In the genomic region with DNA sequence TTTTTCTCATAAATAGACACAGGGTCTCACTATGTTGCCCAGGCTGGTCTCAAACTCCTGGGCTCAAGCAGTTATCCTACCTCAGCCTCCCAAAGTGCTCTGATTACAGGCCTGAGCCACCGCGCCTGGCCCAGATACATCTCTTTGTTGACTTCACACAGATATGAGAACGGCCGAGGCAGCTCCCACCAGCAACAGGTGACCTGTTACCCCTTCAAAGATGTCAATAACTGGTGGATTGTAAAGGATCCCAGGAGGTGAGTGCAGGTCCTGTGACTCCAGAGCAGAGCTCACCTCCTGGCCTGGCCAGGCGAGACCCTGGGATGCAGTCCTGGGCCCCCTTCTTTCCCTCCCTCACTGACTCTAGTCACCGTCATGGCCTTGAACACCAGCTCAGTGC, we compare ENCODE assay signal across 36 cellular contexts. TPM values are rescaled to one million over a fixed set of nuclear protein-coding genes. Genes with fewer than 3 reads are reported as not detected.
"Had no signal": no experiment of that assay in that cellular context is flagged by ENCODE, and none has a peak within 500 bp of the region (broad histone marks: within the 10 kb centered on the region; RNA-seq: fewer than 3 reads in every experiment).

No MANE protein-coding gene starts in this region.

- H3K4me1 ChIP-seq: ascending aorta had no signal

- H3K27me3 Mint-ChIP-seq: activated B cell treated with CpG ODN at 0.5 μM for 24 hours; activated CD4-positive, alpha-beta memory T cell treated with anti-CD3 and anti-CD28 coated beads, Interleukin-2, amount 10 ng/mL, durations not matched to agents 7 days and 5 days; activated CD4-positive, alpha-beta T cell treated with anti-CD3 and anti-CD28 coated beads, Interleukin-2, amount 10 ng/mL, durations not matched to agents 24 days and 14 days; activated CD8-positive, alpha-beta memory T cell treated with anti-CD3 and anti-CD28 coated beads, Interleukin-2, amount 10 ng/mL, durations not matched to agents 7 days and 5 days; activated naive CD4-positive, alpha-beta T cell treated with anti-CD3 and anti-CD28 coated beads, Interleukin-2, amount 50 U/mL, for 24 hours; activated naive CD8-positive, alpha-beta T cell; activated naive CD8-positive, alpha-beta T cell treated with anti-CD3 and anti-CD28 coated beads, Interleukin-2, amount 10 ng/mL, durations not matched to agents 7 days and 5 days; activated naive CD8-positive, alpha-beta T cell treated with anti-CD3 and anti-CD28 coated beads, Interleukin-2, amount 50 U/mL, for 24 hours; activated T-cell treated with anti-CD3 and anti-CD28 coated beads, Interleukin-2, amount 50 U/mL, for 24 hours; brain; central memory CD8-positive, alpha-beta T cell had no signal

- H3K27me3 ChIP-seq: ascending aorta, cardiac muscle cell had no signal

- DNase-seq: activated B cell treated with CpG ODN at 0.5 μM for 24 hours; activated CD4-positive, alpha-beta memory T cell treated with anti-CD3 and anti-CD28 coated beads, Interleukin-2, amount 10 ng/mL, durations not matched to agents 7 days and 5 days; activated CD4-positive, alpha-beta T cell treated with anti-CD3 and anti-CD28 coated beads for 4 hours; activated CD4-positive, alpha-beta T cell treated with anti-CD3 and anti-CD28 coated beads, Interleukin-2, amount 10 ng/mL, durations not matched to agents 24 days and 14 days; activated CD4-positive, alpha-beta T cell treated with anti-CD3 and anti-CD28 coated beads, Interleukin-2, amount 50 U/mL, for 48 hours; activated CD4-positive, CD25-positive, alpha-beta regulatory T cell treated with anti-CD3 and anti-CD28 coated beads, Interleukin-2, amount 50 U/mL, for 72 hours; activated CD8-positive, alpha-beta memory T cell treated with anti-CD3 and anti-CD28 coated beads for 24 hours; activated CD8-positive, alpha-beta memory T cell treated with anti-CD3 and anti-CD28 coated beads, Interleukin-2, amount 10 ng/mL, durations not matched to agents 7 days and 5 days; activated CD8-positive, alpha-beta memory T cell treated with anti-CD3 and anti-CD28 coated beads, Interleukin-2, amount 50 U/mL, for 48 hours; activated CD8-positive, alpha-beta T cell treated with anti-CD3 and anti-CD28 coated beads, Interleukin-2, amount 10 ng/mL, durations not matched to agents 7 days and 5 days; activated effector memory CD4-positive, alpha-beta T cell treated with Interleukin-2 at 50 U/mL for 16 hours; activated gamma-delta T cell; activated naive CD4-positive, alpha-beta T cell treated with anti-CD3 and anti-CD28 coated beads for 36 hours; activated naive CD8-positive, alpha-beta T cell treated with anti-CD3 and anti-CD28 coated beads, Interleukin-2, amount 10 ng/mL, durations not matched to agents 7 days and 5 days; activated naive CD8-positive, alpha-beta T cell treated with anti-CD3 and anti-CD28 coated beads, Interleukin-2, amount 50 U/mL, for 24 hours; activated T-cell treated with anti-CD3 and anti-CD28 coated beads, Interleukin-2, amount 50 U/mL, for 24 hours; activated T-cell treated with anti-CD3 and anti-CD28 coated beads, Interleukin-2, amount 50 U/mL, for 48 hours; amygdala; anterior cingulate cortex; caudate nucleus; cerebellar nuclear complex; T-helper 2 cell; T-helper 9 cell had no signal

- H3K27ac Mint-ChIP-seq: activated B cell treated with CpG ODN at 0.5 μM for 24 hours; activated CD4-positive, alpha-beta memory T cell treated with anti-CD3 and anti-CD28 coated beads, Interleukin-2, amount 10 ng/mL, durations not matched to agents 7 days and 5 days; activated CD4-positive, alpha-beta T cell treated with anti-CD3 and anti-CD28 coated beads, Interleukin-2, amount 10 ng/mL, durations not matched to agents 24 days and 14 days; activated CD8-positive, alpha-beta memory T cell treated with anti-CD3 and anti-CD28 coated beads, Interleukin-2, amount 10 ng/mL, durations not matched to agents 7 days and 5 days; activated naive CD4-positive, alpha-beta T cell treated with anti-CD3 and anti-CD28 coated beads for 36 hours; activated naive CD4-positive, alpha-beta T cell treated with anti-CD3 and anti-CD28 coated beads, Interleukin-2, amount 50 U/mL, for 24 hours; activated naive CD8-positive, alpha-beta T cell; activated naive CD8-positive, alpha-beta T cell treated with anti-CD3 and anti-CD28 coated beads, Interleukin-2, amount 10 ng/mL, durations not matched to agents 7 days and 5 days; activated naive CD8-positive, alpha-beta T cell treated with anti-CD3 and anti-CD28 coated beads, Interleukin-2, amount 50 U/mL, for 24 hours; activated T-cell treated with anti-CD3 and anti-CD28 coated beads, Interleukin-2, amount 50 U/mL, for 24 hours; activated T-helper 2 cell treated with anti-CD3 and anti-CD28 coated beads, Interferon-gamma antibody, Interleukin-2, Interleukin-4, amounts not matched to agents 10 μg/mL and 5 μg/mL and 100 μg/mL, durations not matched to agents 14 hours and 24 hours and 36 hours; brain; T-helper 2 cell treated with Interferon-gamma antibody and Interleukin-4, amounts not matched to agents 5 μg/mL and 100 μg/mL, for 36 hours had no signal

- H3K9me3 ChIP-seq: ascending aorta had no signal

- H3K4me3 ChIP-seq: ascending aorta, cardiac muscle cell had no signal

- H3K27ac ChIP-seq: ascending aorta, cardiac muscle cell, VCaP had no signal

- ATAC-seq: activated CD8-positive, alpha-beta memory T cell treated with anti-CD3 and anti-CD28 coated beads, Interleukin-2, amount 10 ng/mL, durations not matched to agents 7 days and 5 days; activated CD8-positive, alpha-beta T cell treated with anti-CD3 and anti-CD28 coated beads, Interleukin-2, amount 10 ng/mL, durations not matched to agents 7 days and 5 days; activated naive CD8-positive, alpha-beta T cell treated with anti-CD3 and anti-CD28 coated beads, Interleukin-2, amount 50 U/mL, for 24 hours had no signal

- FAIRE-seq: bronchial epithelial cell, TTC549 had no signal

- H3K4me1 Mint-ChIP-seq: activated CD4-positive, alpha-beta memory T cell treated with anti-CD3 and anti-CD28 coated beads, Interleukin-2, amount 10 ng/mL, durations not matched to agents 7 days and 5 days; activated CD4-positive, alpha-beta T cell treated with anti-CD3 and anti-CD28 coated beads, Interleukin-2, amount 10 ng/mL, durations not matched to agents 24 days and 14 days; activated CD8-positive, alpha-beta memory T cell treated with anti-CD3 and anti-CD28 coated beads, Interleukin-2, amount 10 ng/mL, durations not matched to agents 7 days and 5 days; activated naive CD4-positive, alpha-beta T cell treated with anti-CD3 and anti-CD28 coated beads, Interleukin-2, amount 50 U/mL, for 24 hours; activated naive CD8-positive, alpha-beta T cell treated with anti-CD3 and anti-CD28 coated beads, Interleukin-2, amount 10 ng/mL, durations not matched to agents 7 days and 5 days; activated naive CD8-positive, alpha-beta T cell treated with anti-CD3 and anti-CD28 coated beads, Interleukin-2, amount 50 U/mL, for 24 hours; brain; central memory CD8-positive, alpha-beta T cell had no signal

- H3K4me3 Mint-ChIP-seq: activated B cell treated with CpG ODN at 0.5 μM for 24 hours; activated CD4-positive, alpha-beta memory T cell treated with anti-CD3 and anti-CD28 coated beads, Interleukin-2, amount 10 ng/mL, durations not matched to agents 7 days and 5 days; activated CD4-positive, alpha-beta T cell treated with anti-CD3 and anti-CD28 coated beads, Interleukin-2, amount 10 ng/mL, durations not matched to agents 24 days and 14 days; activated CD8-positive, alpha-beta memory T cell treated with anti-CD3 and anti-CD28 coated beads, Interleukin-2, amount 10 ng/mL, durations not matched to agents 7 days and 5 days; activated CD8-positive, alpha-beta T cell treated with anti-CD3 and anti-CD28 coated beads, Interleukin-2, amount 10 ng/mL, durations not matched to agents 7 days and 5 days; activated naive CD4-positive, alpha-beta T cell treated with anti-CD3 and anti-CD28 coated beads for 36 hours; activated naive CD4-positive, alpha-beta T cell treated with anti-CD3 and anti-CD28 coated beads, Interleukin-2, amount 50 U/mL, for 24 hours; activated naive CD8-positive, alpha-beta T cell; activated naive CD8-positive, alpha-beta T cell treated with anti-CD3 and anti-CD28 coated beads, Interleukin-2, amount 10 ng/mL, durations not matched to agents 7 days and 5 days; activated naive CD8-positive, alpha-beta T cell treated with anti-CD3 and anti-CD28 coated beads, Interleukin-2, amount 50 U/mL, for 24 hours; activated T-cell treated with anti-CD3 and anti-CD28 coated beads, Interleukin-2, amount 50 U/mL, for 24 hours; brain; central memory CD8-positive, alpha-beta T cell; T-helper 2 cell treated with Interferon-gamma antibody and Interleukin-4, amounts not matched to agents 5 μg/mL and 100 μg/mL, for 36 hours had no signal

- H3K9me3 Mint-ChIP-seq: activated B cell treated with CpG ODN at 0.5 μM for 24 hours; activated CD4-positive, alpha-beta memory T cell treated with anti-CD3 and anti-CD28 coated beads, Interleukin-2, amount 10 ng/mL, durations not matched to agents 7 days and 5 days; activated CD4-positive, alpha-beta T cell treated with anti-CD3 and anti-CD28 coated beads, Interleukin-2, amount 10 ng/mL, durations not matched to agents 24 days and 14 days; activated naive CD4-positive, alpha-beta T cell treated with anti-CD3 and anti-CD28 coated beads for 36 hours; activated naive CD4-positive, alpha-beta T cell treated with anti-CD3 and anti-CD28 coated beads, Interleukin-2, amount 50 U/mL, for 24 hours; activated naive CD8-positive, alpha-beta T cell treated with anti-CD3 and anti-CD28 coated beads, Interleukin-2, amount 10 ng/mL, durations not matched to agents 7 days and 5 days; activated naive CD8-positive, alpha-beta T cell treated with anti-CD3 and anti-CD28 coated beads, Interleukin-2, amount 50 U/mL, for 24 hours; activated T-cell treated with anti-CD3 and anti-CD28 coated beads, Interleukin-2, amount 50 U/mL, for 24 hours; activated T-helper 2 cell treated with anti-CD3 and anti-CD28 coated beads, Interferon-gamma antibody, Interleukin-2, Interleukin-4, amounts not matched to agents 10 μg/mL and 5 μg/mL and 100 μg/mL, durations not matched to agents 14 hours and 24 hours and 36 hours; brain; central memory CD8-positive, alpha-beta T cell; T-helper 2 cell treated with Interferon-gamma antibody and Interleukin-4, amounts not matched to agents 5 μg/mL and 100 μg/mL, for 36 hours had no signal

RNA-seq across cellular contexts. Expression of a gene that starts 33.4 kb away (rescaled TPM):
- total RNA-seq: activated B cell treated with CpG ODN at 0.5 μM for 24 hours; activated CD4-positive, alpha-beta memory T cell treated with anti-CD3 and anti-CD28 coated beads, Interleukin-2, amount 10 ng/mL, durations not matched to agents 7 days and 5 days; activated CD4-positive, alpha-beta T cell treated with anti-CD3 and anti-CD28 coated beads, Interleukin-2, amount 10 ng/mL, durations not matched to agents 24 days and 14 days; activated CD8-positive, alpha-beta memory T cell treated with anti-CD3 and anti-CD28 coated beads, Interleukin-2, amount 10 ng/mL, durations not matched to agents 7 days and 5 days; activated CD8-positive, alpha-beta T cell treated with anti-CD3 and anti-CD28 coated beads, Interleukin-2, amount 10 ng/mL, durations not matched to agents 7 days and 5 days; activated naive CD4-positive, alpha-beta T cell treated with anti-CD3 and anti-CD28 coated beads for 36 hours; activated naive CD8-positive, alpha-beta T cell treated with anti-CD3 and anti-CD28 coated beads, Interleukin-2, amount 10 ng/mL, durations not matched to agents 7 days and 5 days; activated T-helper 2 cell treated with anti-CD3 and anti-CD28 coated beads, Interferon-gamma antibody, Interleukin-2, Interleukin-4, amounts not matched to agents 10 μg/mL and 5 μg/mL and 100 μg/mL, durations not matched to agents 14 hours and 24 hours and 36 hours; ascending aorta; bronchial epithelial cell; cardiac muscle cell; chondrocyte; T-helper 1 cell treated with Interleukin-12 subunit alpha and Interleukin-12 subunit beta and Interleukin-4 antibody, amounts not matched to agents 30 ng/mL and 1 ng/mL, for 36 hours had no signal
- polyA plus RNA-seq: cardiac muscle cell had no signal
